20 cellular contexts compared by ENCODE assay signal in the genomic region with DNA sequence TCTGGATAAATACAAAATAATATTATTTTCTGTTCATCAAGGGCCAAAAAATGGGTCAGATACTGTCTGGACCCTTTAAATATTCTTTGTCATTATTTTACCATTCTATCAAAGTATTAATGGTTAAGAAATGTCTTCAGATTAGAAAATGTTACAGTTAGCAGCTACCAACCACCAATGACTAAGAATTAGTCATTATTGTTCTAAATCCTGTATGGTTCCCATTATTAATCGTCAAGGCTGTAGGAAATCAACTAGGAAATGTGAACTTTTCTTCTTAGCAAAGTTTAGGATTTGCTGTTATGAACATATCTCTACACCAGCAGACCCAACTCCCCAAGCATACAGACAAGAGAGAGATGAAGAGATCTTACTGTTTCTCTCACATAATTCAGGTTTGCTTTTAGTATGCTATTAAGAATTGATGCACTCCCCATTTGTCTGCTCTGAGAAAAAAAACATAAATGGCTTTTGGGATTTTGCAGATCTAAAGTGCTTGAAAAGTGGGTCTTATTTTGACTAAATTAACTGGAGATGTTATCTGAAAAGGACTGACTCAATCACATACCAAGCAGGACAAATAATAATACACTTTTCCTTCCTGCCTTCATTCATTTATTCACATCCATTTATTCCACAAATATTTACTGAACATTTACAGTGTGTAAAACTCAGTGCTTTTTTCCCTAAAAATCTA.
DNase-seq lines count a peak whose midpoint lies in the region; ATAC-seq and TF ChIP-seq lines count a peak whose summit lies in the region.
"Had no signal": no experiment of that assay in that cellular context is flagged by ENCODE, and none has a peak within 500 bp of the region (broad histone marks: within the 10 kb centered on the region; RNA-seq: fewer than 3 reads in every experiment).

No MANE protein-coding gene starts in this region.

- H3K9me3 Mint-ChIP-seq in natural killer cell, result no peaks in the 10 kb centered on the region
- H3K9me3 Mint-ChIP-seq: activated naive CD4-positive, alpha-beta T cell treated with anti-CD3 and anti-CD28 coated beads, Interleukin-2, amount 50 U/mL, for 24 hours; activated T-helper 1 cell treated with anti-CD3 and anti-CD28 coated beads, Interleukin-12 subunit alpha, Interleukin-12 subunit beta, Interleukin-2, Interleukin-4 antibody, amounts not matched to agents 30 ng/mL and 10 ng/mL and 1 ng/mL, durations not matched to agents 14 hours and 24 hours and 36 hours had no signal

- H3K27ac ChIP-seq in PC-3 (ENCODE audit: low read length), result no peak overlapping the region
- H3K27ac ChIP-seq: BLaER1 treated with 17β-estradiol and CSF1 and Interleukin-3, amounts not matched to agents 10 nM and 100 nM; sigmoid colon; SK-N-MC; stomach; tibial artery had no signal

- no peaks in the 10 kb centered on the region for H4K20me1 ChIP-seq in PC-3 (ENCODE audit: low read length)
- H4K20me1 ChIP-seq: BLaER1 treated with 17β-estradiol and CSF1 and Interleukin-3, amounts not matched to agents 10 nM and 100 nM had no signal

- no peaks in the 10 kb centered on the region for H3K36me3 ChIP-seq in PC-3 (ENCODE audit: low read depth, low read length)
- H3K36me3 ChIP-seq: BLaER1 treated with 17β-estradiol and CSF1 and Interleukin-3, amounts not matched to agents 10 nM and 100 nM; sigmoid colon; stomach; tibial artery had no signal

- TF ChIP-seq CTCF in PC-3 (conservative IDR thresholded peaks at IDR 0.05; ENCODE audit: low read depth, low read length) (no peak), GM10248 (IDR thresholded peaks at IDR 0.05; ENCODE audit: control extremely low read depth, extremely low read depth, low read depth, missing control alignments) (no peak), natural killer cell (IDR thresholded peaks at IDR 0.05) (no peak)

- H3K4me1 ChIP-seq in PC-3 (ENCODE audit: insufficient read depth, low read length), result peaks cover 11% of the 10 kb centered on the region

- intact Hi-C loops in PC-3 (cut with micrococcal nuclease), result loop anchor here (2.0 to 5.0 kb wide), 4 partner anchors 231 to 1029 kb away; no protein-coding TSS in a partner anchor
- intact Hi-C loops in natural killer cell (cut with micrococcal nuclease), result no loop called here

- H3K36me3 Mint-ChIP-seq in natural killer cell, result no peaks in the 10 kb centered on the region
- H3K36me3 Mint-ChIP-seq: activated naive CD4-positive, alpha-beta T cell treated with anti-CD3 and anti-CD28 coated beads, Interleukin-2, amount 50 U/mL, for 24 hours had no signal

- no peaks in the 10 kb centered on the region for H3K27me3 ChIP-seq in PC-3 (ENCODE audit: low read length)
- H3K27me3 ChIP-seq: BLaER1 treated with 17β-estradiol and CSF1 and Interleukin-3, amounts not matched to agents 10 nM and 100 nM; sigmoid colon; stomach; tibial artery had no signal

- 0 out of 2 replicates have a peak overlapping the region, but pooled peaks have one; percentile 2 for H3K4me2 ChIP-seq in PC-3 (ENCODE audit: low read length)
- H3K4me2 ChIP-seq: BLaER1 treated with 17β-estradiol and CSF1 and Interleukin-3, amounts not matched to agents 10 nM and 100 nM had no signal

- H3K4me1 Mint-ChIP-seq in natural killer cell, result no peaks in the 10 kb centered on the region
- H3K4me1 Mint-ChIP-seq: activated naive CD4-positive, alpha-beta T cell treated with anti-CD3 and anti-CD28 coated beads, Interleukin-2, amount 50 U/mL, for 24 hours had no signal

- ATAC-seq in PC-3 (peak; percentile 88), natural killer cell (no peak)

- H3K27ac Mint-ChIP-seq in natural killer cell, result no peak overlapping the region
- H3K27ac Mint-ChIP-seq: activated naive CD4-positive, alpha-beta T cell treated with anti-CD3 and anti-CD28 coated beads, Interleukin-2, amount 50 U/mL, for 24 hours; activated T-helper 1 cell treated with anti-CD3 and anti-CD28 coated beads, Interleukin-12 subunit alpha, Interleukin-12 subunit beta, Interleukin-2, Interleukin-4 antibody, amounts not matched to agents 30 ng/mL and 10 ng/mL and 1 ng/mL, durations not matched to agents 14 hours and 24 hours and 36 hours had no signal

- H3K9me2 ChIP-seq in PC-3 (replicated peaks; ENCODE audit: low read length), result no peaks in the 10 kb centered on the region

- H3K9ac ChIP-seq in PC-3 (ENCODE audit: low read length), result no peak overlapping the region
- H3K9ac ChIP-seq: BLaER1 treated with 17β-estradiol and CSF1 and Interleukin-3, amounts not matched to agents 10 nM and 100 nM had no signal

- peak; percentile 54 for DNase-seq in EL
- DNase-seq in PC-3, result peak; percentile 49
- DNase-seq in dermis blood vessel endothelial cell, result peak; percentile 38
- DNase-seq in kidney glomerular epithelial cell (lab: John Stamatoyannopoulos, UW), result peak; percentile 47
- DNase-seq in GM10248 (ENCODE audit: extremely low spot score), result no peak
- no peak for DNase-seq in NCI-H2107 treated with DMSO at 0.1 percent for 48 hours (lab: John Stamatoyannopoulos, UW; ENCODE audit: unreplicated experiment)
- DNase-seq in natural killer cell, result no peak
- no peak for DNase-seq in NCI-H1694 treated with DMSO at 0.1 percent for 48 hours (lab: John Stamatoyannopoulos, UW)
- DNase-seq: activated CD4-positive, alpha-beta T cell treated with anti-CD3 and anti-CD28 coated beads, Interleukin-2, amount 50 U/mL, for 1 hour; anterior cingulate cortex; DND-41; MV-4-11; sigmoid colon; stomach; T-helper 2 cell; tibial artery had no signal

- H3K27me3 Mint-ChIP-seq in natural killer cell (ENCODE audit: low read depth in 2 of 2), result no peaks in the 10 kb centered on the region

- no peaks in the 10 kb centered on the region for H3K9me3 ChIP-seq in PC-3 (ENCODE audit: low read length)
- H3K9me3 ChIP-seq: BLaER1 treated with 17β-estradiol and CSF1 and Interleukin-3, amounts not matched to agents 10 nM and 100 nM; sigmoid colon; stomach; tibial artery had no signal

- no TSS peak for BruUV-seq in PC-3 (replicated peaks; lab: Mats Ljungman, UMichigan)

- no peak overlapping the region for H3K4me3 Mint-ChIP-seq in natural killer cell
- H3K4me3 Mint-ChIP-seq: activated naive CD4-positive, alpha-beta T cell treated with anti-CD3 and anti-CD28 coated beads, Interleukin-2, amount 50 U/mL, for 24 hours; activated T-helper 1 cell treated with anti-CD3 and anti-CD28 coated beads, Interleukin-12 subunit alpha, Interleukin-12 subunit beta, Interleukin-2, Interleukin-4 antibody, amounts not matched to agents 30 ng/mL and 10 ng/mL and 1 ng/mL, durations not matched to agents 14 hours and 24 hours and 36 hours had no signal

- POLR2A ChIA-PET in PC-3 (lab: Charles Lee; ENCODE audit: unreplicated experiment) (interaction anchor here (0.5 kb wide), 1 partner anchor 348 kb away, joined by 3 read pairs; no protein-coding TSS in a partner anchor), GM10248 (lab: Yijun Ruan, JAX) (no interaction called here)

- CTCF ChIA-PET in PC-3 (lab: Charles Lee), result interaction anchor here (0.7 to 1.1 kb wide), 2 partner anchors 56 to 418 kb away, joined by 4 read pairs; no protein-coding TSS in a partner anchor
- CTCF ChIA-PET in GM10248 (lab: Yijun Ruan, JAX), result interaction anchor here (1.8 kb wide), 1 partner anchor 8 kb away, joined by 4 read pairs; no protein-coding TSS in a partner anchor

- H3K4me3 ChIP-seq in PC-3 (ENCODE audit: low read length), result no peak overlapping the region
- H3K4me3 ChIP-seq: BLaER1 treated with 17β-estradiol and CSF1 and Interleukin-3, amounts not matched to agents 10 nM and 100 nM; sigmoid colon; SK-N-MC; stomach; tibial artery had no signal

- no peaks in the 10 kb centered on the region for H3K79me2 ChIP-seq in PC-3 (ENCODE audit: low read length)

- no peaks in the 10 kb centered on the region for H3F3A ChIP-seq in PC-3 (ENCODE audit: low read length, unreplicated experiment)

- no peak overlapping the region for H2AFZ ChIP-seq in PC-3 (ENCODE audit: low read length)

Comparison
In these comparisons a context has a peak if more than half of its experiments do, and no peak if none do; other contexts are left out.
1. DNase-seq: peak in EL (single experiment), PC-3 (single experiment), dermis blood vessel endothelial cell (single experiment) and kidney glomerular epithelial cell (single experiment); none in GM10248 (single experiment), NCI-H2107 treated with DMSO at 0.1 percent for 48 hours (single experiment), natural killer cell (single experiment) and NCI-H1694 treated with DMSO at 0.1 percent for 48 hours (single experiment).